Comparison of ENCODE assay signal across 2 cellular contexts in the genomic region with DNA sequence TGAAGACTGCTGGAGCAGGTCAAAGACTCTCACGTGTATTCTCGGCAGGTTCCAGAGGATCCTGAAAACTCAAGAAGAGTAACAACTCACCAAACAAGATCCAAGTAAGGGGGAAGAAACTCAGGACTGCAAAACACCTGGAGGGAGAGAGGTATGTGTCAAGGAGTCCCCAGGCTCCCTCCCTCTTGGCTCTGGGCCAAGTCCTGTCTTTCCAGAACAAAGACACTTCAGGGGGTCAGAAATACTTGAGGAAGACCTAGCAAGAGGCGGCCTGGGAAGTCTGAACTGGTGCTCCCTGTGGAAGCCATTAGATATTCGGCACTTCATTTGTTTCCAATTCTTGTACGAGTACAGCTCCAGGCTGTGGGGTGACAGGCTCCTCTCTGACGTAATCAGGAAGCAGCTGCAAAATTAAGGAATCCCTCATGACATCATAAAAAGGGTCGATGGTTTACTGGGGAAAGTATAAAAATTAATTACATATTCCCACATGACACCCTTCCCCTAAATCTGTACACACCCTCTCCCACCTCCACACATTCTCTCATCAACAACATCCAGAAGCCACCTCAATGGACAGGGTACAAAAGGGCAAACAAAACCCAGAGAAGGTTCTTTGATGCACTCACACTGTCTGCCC.
A peak's percentile ranks its signal among the peaks of the same experiment; 100 is the strongest.
TF ChIP-seq lines count a peak whose summit lies in the region.

No MANE protein-coding gene starts in this region.

TF ChIP-seq in Ishikawa, 13 proteins besides CTCF, POLR2A, EP300 and RAD21:
- TF ChIP-seq TEAD4 (IDR thresholded peaks at IDR 0.05): peak; percentile 64
- peak; percentile 55; the same call in 1 of the 2 replicates for TF ChIP-seq TCF12 (IDR thresholded peaks at IDR 0.05; ENCODE audit: low read depth)
- TF ChIP-seq NFIC (IDR thresholded peaks at IDR 0.05): peak; percentile 97
- TF ChIP-seq CREB1 (IDR thresholded peaks at IDR 0.05; ENCODE audit: low read depth): no peak
- TF ChIP-seq, protein P1, sequence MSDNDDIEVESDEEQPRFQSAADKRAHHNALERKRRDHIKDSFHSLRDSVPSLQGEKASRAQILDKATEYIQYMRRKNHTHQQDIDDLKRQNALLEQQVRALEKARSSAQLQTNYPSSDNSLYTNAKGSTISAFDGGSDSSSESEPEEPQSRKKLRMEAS (IDR thresholded peaks at IDR 0.05): 0 out of 2 replicates have a peak, but pooled peaks have one; percentile 27
- TF ChIP-seq YY1 (IDR thresholded peaks at IDR 0.05; ENCODE audit: low read depth): 0 out of 2 replicates have a peak, but pooled peaks have one; percentile 48

TF ChIP-seq in H1, 55 proteins besides CTCF, POLR2A, EP300 and RAD21:
- no peak for TF ChIP-seq GABPA (IDR thresholded peaks at IDR 0.05; ENCODE audit: borderline replicate concordance, insufficient read depth, low read length)
- TF ChIP-seq ASH2L (IDR thresholded peaks at IDR 0.05; ENCODE audit: low read length): peak; percentile 18
- no peak for TF ChIP-seq POLR2AphosphoS5 (IDR thresholded peaks at IDR 0.05; ENCODE audit: low read depth, low read length)
- peak; percentile 79 to 82; a peak in 2 of 4 replicates for TF ChIP-seq SIN3A (conservative IDR thresholded peaks at IDR 0.05 in 1 of 2, IDR thresholded peaks at IDR 0.05 in 1 of 2; ENCODE audit: low read depth in 1 of 2, low read length in 2 of 2)
- TF ChIP-seq TCF12 (IDR thresholded peaks at IDR 0.05; ENCODE audit: low read depth, low read length): peak; percentile 90
